Comparison of ENCODE assay signal across 11 cellular contexts in genomic region chr18:23864620-23865019, GRCh38.
A peak's percentile ranks its signal among the peaks of the same experiment; 100 is the strongest.
DNase-seq lines count a peak whose midpoint lies in the region; ATAC-seq and TF ChIP-seq lines count a peak whose summit lies in the region.
"Had no signal": no experiment of that assay in that cellular context is flagged by ENCODE, and none has a peak within 500 bp of the region (broad histone marks: within the 10 kb centered on the region; RNA-seq: fewer than 3 reads in every experiment).

No MANE protein-coding gene starts in this region.

- no peak overlapping the region for H2AFZ ChIP-seq in GM23338

- no peaks in the 10 kb centered on the region for H3K9me3 Mint-ChIP-seq in GM23338

- H3F3A ChIP-seq in GM23338 (replicated peaks; ENCODE audit: low read depth) = peaks cover 4% of the 10 kb centered on the region; the same call in 1 of the 2 replicates

- no peak overlapping the region for H3K4me3 Mint-ChIP-seq in GM23338

- peaks cover 3% of the 10 kb centered on the region for H3K27me3 Mint-ChIP-seq in GM23338 (ENCODE audit: insufficient read depth, low read depth, poor library complexity)

- H3K4me1 ChIP-seq in BLaER1 = peaks cover 98% of the 10 kb centered on the region
- peaks cover 36% of the 10 kb centered on the region for H3K4me1 ChIP-seq in GM23338 (ENCODE audit: insufficient read depth)

- H3K27ac ChIP-seq in BLaER1 = peak overlapping the region; percentile 99
- H3K27ac ChIP-seq in GM23338 (ENCODE audit: low read depth) = no peak overlapping the region

- no peaks in the 10 kb centered on the region for H3K9me2 ChIP-seq in GM23338 (ENCODE audit: insufficient read depth)

- H4K20me1 ChIP-seq in BLaER1 (no peaks in the 10 kb centered on the region), GM23338 (replicated peaks; ENCODE audit: insufficient read depth) (no peaks in the 10 kb centered on the region)

- no peaks in the 10 kb centered on the region for H3K36me3 Mint-ChIP-seq in GM23338 (ENCODE audit: low read depth)

- TF ChIP-seq CTCF in GM23338 (conservative IDR thresholded peaks at IDR 0.05; ENCODE audit: low read depth in 2 of 2) = no peak

- H3K79me2 ChIP-seq in GM23338 (replicated peaks; ENCODE audit: insufficient read depth) = no peaks in the 10 kb centered on the region

- ATAC-seq in GM18868 (IDR thresholded peaks at IDR 0.05; ENCODE audit: unreplicated experiment) = peak; percentile 50
- no peak for ATAC-seq in GM23338
- ATAC-seq in GM18520 (IDR thresholded peaks at IDR 0.05; ENCODE audit: unreplicated experiment) = no peak

- H3K4me1 Mint-ChIP-seq in GM23338 = peaks cover 21% of the 10 kb centered on the region

- H3K4me3 ChIP-seq in BLaER1 (peak overlapping the region; percentile 43), GM23338 (no peak overlapping the region)
- H3K4me3 ChIP-seq: thoracic aorta had no signal

- H3K27ac Mint-ChIP-seq in GM23338 = no peak overlapping the region

- no peaks in the 10 kb centered on the region for H3K27me3 ChIP-seq in BLaER1
- H3K27me3 ChIP-seq in GM23338 (ENCODE audit: insufficient read depth) = peaks cover 4% of the 10 kb centered on the region; the same call in 1 of the 2 replicates

- peak overlapping the region; percentile 86 for H3K4me2 ChIP-seq in BLaER1
- no peak overlapping the region for H3K4me2 ChIP-seq in GM23338

- H3K36me3 ChIP-seq in BLaER1 (no peaks in the 10 kb centered on the region), GM23338 (ENCODE audit: insufficient read depth) (no peaks in the 10 kb centered on the region)
- H3K36me3 ChIP-seq: thoracic aorta had no signal

- H3K9me3 ChIP-seq in BLaER1 = no peaks in the 10 kb centered on the region
- H3K9me3 ChIP-seq: thoracic aorta had no signal

- H3K9ac ChIP-seq in BLaER1 = peak overlapping the region; percentile 85

- DNase-seq in T-helper 9 cell (peak; percentile 14), GM23338 (ENCODE audit: low spot score) (no peak), SKM-1 treated with dmso at 0.1 percent for 144 hours (lab: John Stamatoyannopoulos, UW; ENCODE audit: unreplicated experiment) (no peak), amygdala (lab: John Stamatoyannopoulos, UW) (no peak)
- peak; percentile 52 for DNase-seq in central memory CD4-positive, alpha-beta T cell
- DNase-seq: amniotic stem cell, NCI-H526 treated with DMSO at 0.1 percent for 48 hours had no signal

TF ChIP-seq in GM23338, 12 proteins besides CTCF, POLR2A, EP300 and RAD21:
- no peak for TF ChIP-seq STAT1 (IDR thresholded peaks at IDR 0.05; ENCODE audit: unreplicated experiment)
- no peak for TF ChIP-seq NANOG (IDR thresholded peaks at IDR 0.05; ENCODE audit: borderline replicate concordance)
- TF ChIP-seq JUNB (IDR thresholded peaks at IDR 0.05; ENCODE audit: unreplicated experiment) = no peak
- TF ChIP-seq EZH2phosphoT487 (IDR thresholded peaks at IDR 0.05; ENCODE audit: unreplicated experiment) = no peak
- no peak for TF ChIP-seq ZNF114 (CRISPR knock-in tag; IDR thresholded peaks at IDR 0.05)
- no peak for TF ChIP-seq ZNF331 (CRISPR knock-in tag; IDR thresholded peaks at IDR 0.05; ENCODE audit: low read depth)
- TF ChIP-seq REST (IDR thresholded peaks at IDR 0.05; ENCODE audit: unreplicated experiment) = no peak
- no peak for TF ChIP-seq POLR2AphosphoS5 (IDR thresholded peaks at IDR 0.05; ENCODE audit: low read depth)
- TF ChIP-seq ZNF462 (CRISPR knock-in tag; IDR thresholded peaks at IDR 0.05) = no peak
- no peak for TF ChIP-seq ETS1 (IDR thresholded peaks at IDR 0.05)
- TF ChIP-seq EZH2 (IDR thresholded peaks at IDR 0.05; ENCODE audit: low read depth, unreplicated experiment) = no peak
- TF ChIP-seq CREB1 (CRISPR knock-in tag; IDR thresholded peaks at IDR 0.05; ENCODE audit: low read depth) = no peak

Comparison
In these comparisons a context has a peak if more than half of its experiments do, and no peak if none do; other contexts are left out.
1. DNase-seq: peak in T-helper 9 cell (single experiment) and central memory CD4-positive, alpha-beta T cell (single experiment); none in GM23338 (single experiment), SKM-1 treated with dmso at 0.1 percent for 144 hours (single experiment) and amygdala (0 of 56).